In the genomic region with DNA sequence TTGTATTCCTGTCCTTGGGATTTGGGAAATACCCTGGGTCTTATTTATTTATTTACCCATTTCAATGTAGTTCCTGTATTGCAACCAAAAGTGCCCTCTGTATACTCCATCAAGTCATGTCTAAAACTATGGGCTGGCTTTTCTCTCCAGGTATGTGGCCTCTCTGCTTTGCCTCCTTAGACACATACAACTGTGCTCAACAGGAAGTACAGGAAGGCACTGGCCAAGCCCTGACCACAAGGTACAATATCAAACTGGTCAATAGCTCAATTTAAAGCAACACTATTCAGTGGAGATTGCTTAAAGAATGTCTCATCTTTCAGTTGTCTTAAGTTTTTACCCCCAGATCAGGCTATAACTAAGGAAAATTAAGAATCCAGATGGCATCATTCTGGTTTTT, we compare ENCODE assay signal across 1 cellular context.
TF ChIP-seq lines count a peak whose summit lies in the region.

No MANE protein-coding gene starts in this region.

TF ChIP-seq in H1, 55 proteins besides CTCF, POLR2A, EP300 and RAD21:
- TF ChIP-seq CREB1 (IDR thresholded peaks at IDR 0.05) (no peak), BACH1 (IDR thresholded peaks at IDR 0.05; ENCODE audit: low read length) (no peak), FOSL1 (IDR thresholded peaks at IDR 0.05; ENCODE audit: insufficient read depth, low read depth, low read length) (no peak), RNF2 (IDR thresholded peaks at IDR 0.05; ENCODE audit: borderline replicate concordance, low read depth, low read length, missing control alignments, poor library complexity, severe bottlenecking) (no peak), SIX5 (IDR thresholded peaks at IDR 0.05; ENCODE audit: low read depth, low read length) (no peak), KDM1A (IDR thresholded peaks at IDR 0.05; ENCODE audit: borderline replicate concordance, low read length) (no peak), SP1 (IDR thresholded peaks at IDR 0.05; ENCODE audit: low read depth, low read length) (no peak), RFX5 (IDR thresholded peaks at IDR 0.05; ENCODE audit: borderline replicate concordance, low read depth, low read length) (no peak), RXRA (IDR thresholded peaks at IDR 0.05; ENCODE audit: insufficient read depth, low read depth, low read length) (no peak)
TF ChIP-seq in H1: peak in this region for 0.
